In genomic region chr4:130028552-130028951, GRCh38 we compare ENCODE assay signal across 10 cellular contexts.
DNase-seq lines count a peak whose midpoint lies in the region; ATAC-seq and TF ChIP-seq lines count a peak whose summit lies in the region.
"Had no signal": no experiment of that assay in that cellular context is flagged by ENCODE, and none has a peak within 500 bp of the region (broad histone marks: within the 10 kb centered on the region; RNA-seq: fewer than 3 reads in every experiment).

No MANE protein-coding gene starts in this region.

- H3K9me3 Mint-ChIP-seq in stimulated activated memory B cell treated with anti-CD40 and anti-IgM and Interleukin-4, amounts not matched to agents 10 μg/mL and 1 μg/mL and 100 μg/mL, for 72 hours, result no peaks in the 10 kb centered on the region

- no peaks in the 10 kb centered on the region for H3K27me3 Mint-ChIP-seq in stimulated activated memory B cell treated with anti-CD40 and anti-IgM and Interleukin-4, amounts not matched to agents 10 μg/mL and 1 μg/mL and 100 μg/mL, for 72 hours

- TF ChIP-seq CTCF in coronary artery (IDR thresholded peaks at IDR 0.05), result no peak

- H3K27ac ChIP-seq in coronary artery, result no peak overlapping the region
- H3K27ac ChIP-seq: SJSA1 had no signal

- no peak overlapping the region for H3K4me3 ChIP-seq in coronary artery
- H3K4me3 ChIP-seq: SJSA1 had no signal

- no peak overlapping the region for H3K27ac Mint-ChIP-seq in stimulated activated memory B cell treated with anti-CD40 and anti-IgM and Interleukin-4, amounts not matched to agents 10 μg/mL and 1 μg/mL and 100 μg/mL, for 72 hours
- H3K27ac Mint-ChIP-seq: progenitor cell of endocrine pancreas had no signal

- H3K4me3 Mint-ChIP-seq in stimulated activated memory B cell treated with anti-CD40 and anti-IgM and Interleukin-4, amounts not matched to agents 10 μg/mL and 1 μg/mL and 100 μg/mL, for 72 hours, result no peak overlapping the region

- H3K4me1 Mint-ChIP-seq in stimulated activated memory B cell treated with anti-CD40 and anti-IgM and Interleukin-4, amounts not matched to agents 10 μg/mL and 1 μg/mL and 100 μg/mL, for 72 hours, result no peaks in the 10 kb centered on the region

- peak; percentile 93 for ATAC-seq in HG02973 (IDR thresholded peaks at IDR 0.05; ENCODE audit: unreplicated experiment)
- ATAC-seq in stimulated activated memory B cell treated with anti-CD40 and anti-IgM and Interleukin-4, amounts not matched to agents 10 μg/mL and 1 μg/mL and 100 μg/mL, for 72 hours, result peak; percentile 82

- DNase-seq in NCI-H748 (lab: John Stamatoyannopoulos, UW; ENCODE audit: unreplicated experiment) (peak; percentile 2), NCI-H748 treated with DMSO at 0.1 percent for 48 hours (lab: John Stamatoyannopoulos, UW) (no peak), NCI-H69 (lab: John Stamatoyannopoulos, UW) (peak; percentile 13), coronary artery (ENCODE audit: low spot score) (no peak), A172 (ENCODE audit: low spot score) (no peak), COR-L47 (lab: John Stamatoyannopoulos, UW) (no peak)

- H3K36me3 Mint-ChIP-seq in stimulated activated memory B cell treated with anti-CD40 and anti-IgM and Interleukin-4, amounts not matched to agents 10 μg/mL and 1 μg/mL and 100 μg/mL, for 72 hours, result no peaks in the 10 kb centered on the region

Comparison
In these comparisons a context has a peak if more than half of its experiments do, and no peak if none do; other contexts are left out.
1. DNase-seq: peak in NCI-H748 (single experiment) and NCI-H69 (single experiment); none in NCI-H748 treated with DMSO at 0.1 percent for 48 hours (single experiment), coronary artery (single experiment), A172 (single experiment) and COR-L47 (single experiment).